8 cellular contexts compared by ENCODE assay signal in the genomic region with DNA sequence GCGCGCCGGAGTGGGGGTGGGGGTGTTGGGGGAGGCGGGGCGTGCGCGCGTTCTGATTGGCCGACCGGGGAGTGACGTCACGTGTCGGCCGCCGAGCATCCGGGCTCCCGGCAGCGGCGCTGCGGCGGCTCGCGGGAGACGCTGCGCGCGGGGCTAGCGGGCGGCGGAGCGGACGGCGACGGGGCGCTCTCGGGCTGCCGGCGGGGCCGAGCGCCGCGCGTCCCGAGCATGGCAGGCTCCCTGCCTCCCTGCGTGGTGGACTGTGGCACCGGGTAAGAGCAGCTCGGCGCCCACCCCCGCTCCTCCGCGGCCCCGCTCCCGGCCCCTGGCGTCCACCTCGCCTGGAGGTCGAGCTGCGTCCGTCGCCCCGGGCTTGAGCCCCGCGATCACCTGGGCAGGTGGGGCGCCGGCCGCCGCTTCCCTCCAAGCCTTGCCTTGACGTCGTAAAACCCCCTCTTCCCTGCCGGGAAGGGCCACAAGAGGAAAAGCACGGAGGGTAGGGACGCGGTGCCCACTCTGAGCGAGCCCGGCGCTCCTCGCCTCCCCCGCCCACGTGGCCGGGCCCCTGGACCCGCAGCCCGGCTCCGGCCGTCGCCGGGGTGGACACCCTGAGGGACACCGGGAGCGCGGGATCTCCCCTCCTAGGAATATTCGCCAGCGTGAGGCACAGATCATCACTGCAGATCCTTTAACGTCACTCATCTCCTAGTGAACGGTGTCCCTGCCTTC. TPM values are rescaled to one million over a fixed set of nuclear protein-coding genes. Genes with fewer than 3 reads are reported as not detected.
A peak's percentile ranks its signal among the peaks of the same experiment; 100 is the strongest.
DNase-seq lines count a peak whose midpoint lies in the region; ATAC-seq and TF ChIP-seq lines count a peak whose summit lies in the region.

A gene (plus strand): TSS at position 98 of the 729 bp plus-strand sequence. CDS start 131 bp downstream, at position 229.

- CTCF ChIA-PET in Calu3 (lab: Charles Lee) (interaction anchor here (0.7 kb wide), 1 partner anchor 107 kb away, joined by 3 read pairs; no protein-coding TSS in a partner anchor), Panc1 (lab: Charles Lee) (no interaction called here)

- POLR2A ChIA-PET in Panc1 (lab: Charles Lee) = no interaction called here

- peaks cover 22% of the 10 kb centered on the region for H3K36me3 Mint-ChIP-seq in Calu3 (ENCODE audit: insufficient read depth, unreplicated experiment)
- no peaks in the 10 kb centered on the region for H3K36me3 Mint-ChIP-seq in activated T-helper 2 cell treated with anti-CD3 and anti-CD28 coated beads, Interferon-gamma antibody, Interleukin-2, Interleukin-4, amounts not matched to agents 10 μg/mL and 5 μg/mL and 100 μg/mL, durations not matched to agents 14 hours and 24 hours and 36 hours (ENCODE audit: low read depth)
- no peaks in the 10 kb centered on the region for H3K36me3 Mint-ChIP-seq in natural killer cell treated with Interleukin-12 subunit alpha and Interleukin-12 subunit beta and Interleukin-15 and Interleukin-18, amount 100 ng/mL, for 72 hours

- TF ChIP-seq CTCF in Calu3 (IDR thresholded peaks at IDR 0.05; ENCODE audit: unreplicated experiment) (no peak), HL-60 (IDR thresholded peaks at IDR 0.05; ENCODE audit: insufficient read depth, low read length) (no peak), Panc1 (IDR thresholded peaks at IDR 0.05) (no peak)

- peaks cover 3% of the 10 kb centered on the region for H3K27me3 Mint-ChIP-seq in Calu3 (ENCODE audit: unreplicated experiment)
- H3K27me3 Mint-ChIP-seq in activated T-helper 2 cell treated with anti-CD3 and anti-CD28 coated beads, Interferon-gamma antibody, Interleukin-2, Interleukin-4, amounts not matched to agents 10 μg/mL and 5 μg/mL and 100 μg/mL, durations not matched to agents 14 hours and 24 hours and 36 hours (ENCODE audit: low read depth) = no peaks in the 10 kb centered on the region
- H3K27me3 Mint-ChIP-seq in natural killer cell treated with Interleukin-12 subunit alpha and Interleukin-12 subunit beta and Interleukin-15 and Interleukin-18, amount 100 ng/mL, for 72 hours = peaks cover 0 to 5% of the 10 kb centered on the region in 2 donors

- H3K27me3 ChIP-seq in HL-60 (ENCODE audit: insufficient read depth, poor library complexity, severe bottlenecking) (no peaks in the 10 kb centered on the region), Panc1 (ENCODE audit: control insufficient read depth, insufficient read depth, low read length) (no peaks in the 10 kb centered on the region)

- H3K4me1 ChIP-seq in Panc1 (ENCODE audit: control insufficient read depth, insufficient read depth, low read length) = peaks cover 16% of the 10 kb centered on the region

- peak within 1 kb of the TSS; percentile 90 for H3K27ac Mint-ChIP-seq in Calu3 (ENCODE audit: unreplicated experiment)
- peak within 1 kb of the TSS; percentile 84 for H3K27ac Mint-ChIP-seq in activated T-helper 2 cell treated with anti-CD3 and anti-CD28 coated beads, Interferon-gamma antibody, Interleukin-2, Interleukin-4, amounts not matched to agents 10 μg/mL and 5 μg/mL and 100 μg/mL, durations not matched to agents 14 hours and 24 hours and 36 hours
- H3K27ac Mint-ChIP-seq in natural killer cell treated with Interleukin-12 subunit alpha and Interleukin-12 subunit beta and Interleukin-15 and Interleukin-18, amount 100 ng/mL, for 72 hours = peak within 1 kb of the TSS; percentile 71 to 91

- peaks cover 9% of the 10 kb centered on the region for H3K4me1 Mint-ChIP-seq in Calu3 (ENCODE audit: low read depth, unreplicated experiment)
- peaks cover 18% of the 10 kb centered on the region for H3K4me1 Mint-ChIP-seq in activated T-helper 2 cell treated with anti-CD3 and anti-CD28 coated beads, Interferon-gamma antibody, Interleukin-2, Interleukin-4, amounts not matched to agents 10 μg/mL and 5 μg/mL and 100 μg/mL, durations not matched to agents 14 hours and 24 hours and 36 hours (ENCODE audit: low read depth)
- H3K4me1 Mint-ChIP-seq in natural killer cell treated with Interleukin-12 subunit alpha and Interleukin-12 subunit beta and Interleukin-15 and Interleukin-18, amount 100 ng/mL, for 72 hours (ENCODE audit: low read depth in 2 of 2) = peaks cover 12 to 14% of the 10 kb centered on the region in 2 donors

- peak within 1 kb of the TSS; percentile 60 for H3K27ac ChIP-seq in HL-60 (replicated peaks)
- H3K27ac ChIP-seq in Panc1 (ENCODE audit: low read length) = peak within 1 kb of the TSS; percentile 84

- H3K36me3 ChIP-seq in Panc1 (ENCODE audit: control insufficient read depth, insufficient read depth, low read length) = no peaks in the 10 kb centered on the region

- BruUV-seq in Calu3 (replicated peaks; lab: Mats Ljungman, UMichigan) = no TSS peak
- no TSS peak for BruUV-seq in Panc1 (replicated peaks; lab: Mats Ljungman, UMichigan)

- peak within 1 kb of the TSS; percentile 80 for H3K4me3 Mint-ChIP-seq in Calu3 (ENCODE audit: low read depth, unreplicated experiment)
- H3K4me3 Mint-ChIP-seq in activated T-helper 2 cell treated with anti-CD3 and anti-CD28 coated beads, Interferon-gamma antibody, Interleukin-2, Interleukin-4, amounts not matched to agents 10 μg/mL and 5 μg/mL and 100 μg/mL, durations not matched to agents 14 hours and 24 hours and 36 hours (ENCODE audit: low read depth) = peak within 1 kb of the TSS; percentile 91
- peak within 1 kb of the TSS; percentile 94 for H3K4me3 Mint-ChIP-seq in natural killer cell treated with Interleukin-12 subunit alpha and Interleukin-12 subunit beta and Interleukin-15 and Interleukin-18, amount 100 ng/mL, for 72 hours

- in situ Hi-C loops in Panc1 (cut with HindIII; ENCODE audit: low pct_unique_long_range_greater_than_20kb, low sequenced_read_pairs) = no loop called here

- intact Hi-C loops in Calu3 (cut with micrococcal nuclease; ENCODE audit: unreplicated experiment) = no loop called here
- intact Hi-C loops in Panc1 (cut with micrococcal nuclease; ENCODE audit: unreplicated experiment) = no loop called here
- intact Hi-C loops in activated T-helper 2 cell treated with anti-CD3 and anti-CD28 coated beads, Interferon-gamma antibody, Interleukin-2, Interleukin-4, amounts not matched to agents 10 μg/mL and 5 μg/mL and 100 μg/mL, durations not matched to agents 14 hours and 24 hours and 36 hours (cut with micrococcal nuclease) = loop anchor here (2.0 to 10.0 kb wide), 3 partner anchors 83 to 323 kb away; a partner anchor contains a TSS

- peak; percentile 71 for ATAC-seq in GM19463 (IDR thresholded peaks at IDR 0.05; ENCODE audit: unreplicated experiment)
- peak; percentile 95 for ATAC-seq in Panc1
- peak; percentile 95 to 98 for ATAC-seq in natural killer cell treated with Interleukin-12 subunit alpha and Interleukin-12 subunit beta and Interleukin-15 and Interleukin-18, amount 100 ng/mL, for 72 hours

- DNase-seq in Calu3 (peak; percentile 90), HL-60 (ENCODE audit: low read depth in 1 of 2, low spot score in 1 of 2) (peak; percentile 74 to 81), Panc1 (ENCODE audit: low read depth, low spot score) (no peak), fibroblast of peridontal ligament (ENCODE audit: extremely low read depth) (peak; percentile 79)
- peak; percentile 84 for DNase-seq in activated T-helper 2 cell treated with anti-CD3 and anti-CD28 coated beads, Interferon-gamma antibody, Interleukin-2, Interleukin-4, amounts not matched to agents 10 μg/mL and 5 μg/mL and 100 μg/mL, durations not matched to agents 14 hours and 24 hours and 36 hours (ENCODE audit: low spot score)
- peak; percentile 93 for DNase-seq in natural killer cell treated with Interleukin-12 subunit alpha and Interleukin-12 subunit beta and Interleukin-15 and Interleukin-18, amount 100 ng/mL, for 72 hours (ENCODE audit: low spot score)
- peak; percentile 76 to 92 (median 90) for DNase-seq in stimulated activated naive CD4-positive, alpha-beta T cell (lab: John Stamatoyannopoulos, UW)

- H3K9me3 ChIP-seq in Panc1 (ENCODE audit: control insufficient read depth, insufficient read depth, low read depth, low read length) = no peaks in the 10 kb centered on the region

- no peaks in the 10 kb centered on the region for H3K9me3 Mint-ChIP-seq in Calu3 (ENCODE audit: low read depth, unreplicated experiment)
- no peaks in the 10 kb centered on the region for H3K9me3 Mint-ChIP-seq in activated T-helper 2 cell treated with anti-CD3 and anti-CD28 coated beads, Interferon-gamma antibody, Interleukin-2, Interleukin-4, amounts not matched to agents 10 μg/mL and 5 μg/mL and 100 μg/mL, durations not matched to agents 14 hours and 24 hours and 36 hours
- H3K9me3 Mint-ChIP-seq in natural killer cell treated with Interleukin-12 subunit alpha and Interleukin-12 subunit beta and Interleukin-15 and Interleukin-18, amount 100 ng/mL, for 72 hours = no peaks in the 10 kb centered on the region

- H3K4me3 ChIP-seq in HL-60 (replicated peaks; ENCODE audit: insufficient read depth, low read length) (peak within 1 kb of the TSS; percentile 96), Panc1 (ENCODE audit: low read depth in 2 of 2, low read length in 2 of 2) (peak within 1 kb of the TSS; percentile 92 to 96)

RNA-seq across cellular contexts. Expression of the gene that starts here (rescaled TPM):
- total RNA-seq in Calu3 (2022) = 11.0 and 12.4 TPM in 2 replicates
- 17.9 TPM for total RNA-seq in Panc1 (2021; ENCODE audit: unreplicated experiment)
- 12.7 TPM for polyA plus RNA-seq in Panc1 (2012; ENCODE audit: insufficient read length)
- 9.6 and 10.2 TPM in 2 replicates for total RNA-seq in activated T-helper 2 cell treated with anti-CD3 and anti-CD28 coated beads, Interferon-gamma antibody, Interleukin-2, Interleukin-4, amounts not matched to agents 10 μg/mL and 5 μg/mL and 100 μg/mL, durations not matched to agents 14 hours and 24 hours and 36 hours
- 10 to 100 TPM in 1 of 2 donors, 1 to 10 TPM in 1; 7.2 to 12.9 TPM for total RNA-seq in natural killer cell treated with Interleukin-12 subunit alpha and Interleukin-12 subunit beta and Interleukin-15 and Interleukin-18, amount 100 ng/mL, for 72 hours
